In genomic region chr1:212937034-212937433, GRCh38 we compare ENCODE assay signal across 1 cellular context.
TF ChIP-seq lines count a peak whose summit lies in the region.

No MANE protein-coding gene starts in this region.

TF ChIP-seq in HepG2, 621 proteins besides CTCF, POLR2A, EP300 and RAD21 (continued from another document):
- TF ChIP-seq, protein P1, sequence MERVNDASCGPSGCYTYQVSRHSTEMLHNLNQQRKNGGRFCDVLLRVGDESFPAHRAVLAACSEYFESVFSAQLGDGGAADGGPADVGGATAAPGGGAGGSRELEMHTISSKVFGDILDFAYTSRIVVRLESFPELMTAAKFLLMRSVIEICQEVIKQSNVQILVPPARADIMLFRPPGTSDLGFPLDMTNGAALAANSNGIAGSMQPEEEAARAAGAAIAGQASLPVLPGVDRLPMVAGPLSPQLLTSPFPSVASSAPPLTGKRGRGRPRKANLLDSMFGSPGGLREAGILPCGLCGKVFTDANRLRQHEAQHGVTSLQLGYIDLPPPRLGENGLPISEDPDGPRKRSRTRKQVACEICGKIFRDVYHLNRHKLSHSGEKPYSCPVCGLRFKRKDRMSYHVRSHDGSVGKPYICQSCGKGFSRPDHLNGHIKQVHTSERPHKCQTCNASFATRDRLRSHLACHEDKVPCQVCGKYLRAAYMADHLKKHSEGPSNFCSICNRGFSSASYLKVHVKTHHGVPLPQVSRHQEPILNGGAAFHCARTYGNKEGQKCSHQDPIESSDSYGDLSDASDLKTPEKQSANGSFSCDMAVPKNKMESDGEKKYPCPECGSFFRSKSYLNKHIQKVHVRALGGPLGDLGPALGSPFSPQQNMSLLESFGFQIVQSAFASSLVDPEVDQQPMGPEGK (CRISPR knock-in tag; IDR thresholded peaks at IDR 0.05), result 0 out of 2 replicates have a peak, but pooled peaks have one; percentile 32
- no peak for TF ChIP-seq ZSCAN21 (CRISPR knock-in tag; IDR thresholded peaks at IDR 0.05; ENCODE audit: borderline replicate concordance)
- TF ChIP-seq, protein P2, sequence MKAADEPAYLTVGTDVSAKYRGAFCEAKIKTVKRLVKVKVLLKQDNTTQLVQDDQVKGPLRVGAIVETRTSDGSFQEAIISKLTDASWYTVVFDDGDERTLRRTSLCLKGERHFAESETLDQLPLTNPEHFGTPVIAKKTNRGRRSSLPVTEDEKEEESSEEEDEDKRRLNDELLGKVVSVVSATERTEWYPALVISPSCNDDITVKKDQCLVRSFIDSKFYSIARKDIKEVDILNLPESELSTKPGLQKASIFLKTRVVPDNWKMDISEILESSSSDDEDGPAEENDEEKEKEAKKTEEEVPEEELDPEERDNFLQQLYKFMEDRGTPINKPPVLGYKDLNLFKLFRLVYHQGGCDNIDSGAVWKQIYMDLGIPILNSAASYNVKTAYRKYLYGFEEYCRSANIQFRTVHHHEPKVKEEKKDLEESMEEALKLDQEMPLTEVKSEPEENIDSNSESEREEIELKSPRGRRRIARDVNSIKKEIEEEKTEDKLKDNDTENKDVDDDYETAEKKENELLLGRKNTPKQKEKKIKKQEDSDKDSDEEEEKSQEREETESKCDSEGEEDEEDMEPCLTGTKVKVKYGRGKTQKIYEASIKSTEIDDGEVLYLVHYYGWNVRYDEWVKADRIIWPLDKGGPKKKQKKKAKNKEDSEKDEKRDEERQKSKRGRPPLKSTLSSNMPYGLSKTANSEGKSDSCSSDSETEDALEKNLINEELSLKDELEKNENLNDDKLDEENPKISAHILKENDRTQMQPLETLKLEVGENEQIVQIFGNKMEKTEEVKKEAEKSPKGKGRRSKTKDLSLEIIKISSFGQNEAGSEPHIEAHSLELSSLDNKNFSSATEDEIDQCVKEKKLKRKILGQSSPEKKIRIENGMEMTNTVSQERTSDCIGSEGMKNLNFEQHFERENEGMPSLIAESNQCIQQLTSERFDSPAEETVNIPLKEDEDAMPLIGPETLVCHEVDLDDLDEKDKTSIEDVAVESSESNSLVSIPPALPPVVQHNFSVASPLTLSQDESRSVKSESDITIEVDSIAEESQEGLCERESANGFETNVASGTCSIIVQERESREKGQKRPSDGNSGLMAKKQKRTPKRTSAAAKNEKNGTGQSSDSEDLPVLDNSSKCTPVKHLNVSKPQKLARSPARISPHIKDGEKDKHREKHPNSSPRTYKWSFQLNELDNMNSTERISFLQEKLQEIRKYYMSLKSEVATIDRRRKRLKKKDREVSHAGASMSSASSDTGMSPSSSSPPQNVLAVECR (CRISPR knock-in tag; IDR thresholded peaks at IDR 0.05; ENCODE audit: borderline replicate concordance), result no peak
- TF ChIP-seq ZSCAN31 (CRISPR knock-in tag; IDR thresholded peaks at IDR 0.05; ENCODE audit: low read depth), result no peak
- peak; percentile 45; the same call in 1 of the 2 replicates for TF ChIP-seq ZFX (CRISPR knock-in tag; IDR thresholded peaks at IDR 0.05; ENCODE audit: low read depth)
- TF ChIP-seq PHF20 (CRISPR knock-in tag; IDR thresholded peaks at IDR 0.05), result no peak
- peak; percentile 60; the same call in 1 of the 2 replicates for TF ChIP-seq ZNF670 (CRISPR knock-in tag; IDR thresholded peaks at IDR 0.05; ENCODE audit: borderline replicate concordance)
- no peak; the same call in 1 of the 2 replicates for TF ChIP-seq NCOR1 (IDR thresholded peaks at IDR 0.05; ENCODE audit: borderline replicate concordance, low read length)
- TF ChIP-seq RFX5 (IDR thresholded peaks at IDR 0.05; ENCODE audit: low read depth, low read length), result no peak
- TF ChIP-seq, protein P3, sequence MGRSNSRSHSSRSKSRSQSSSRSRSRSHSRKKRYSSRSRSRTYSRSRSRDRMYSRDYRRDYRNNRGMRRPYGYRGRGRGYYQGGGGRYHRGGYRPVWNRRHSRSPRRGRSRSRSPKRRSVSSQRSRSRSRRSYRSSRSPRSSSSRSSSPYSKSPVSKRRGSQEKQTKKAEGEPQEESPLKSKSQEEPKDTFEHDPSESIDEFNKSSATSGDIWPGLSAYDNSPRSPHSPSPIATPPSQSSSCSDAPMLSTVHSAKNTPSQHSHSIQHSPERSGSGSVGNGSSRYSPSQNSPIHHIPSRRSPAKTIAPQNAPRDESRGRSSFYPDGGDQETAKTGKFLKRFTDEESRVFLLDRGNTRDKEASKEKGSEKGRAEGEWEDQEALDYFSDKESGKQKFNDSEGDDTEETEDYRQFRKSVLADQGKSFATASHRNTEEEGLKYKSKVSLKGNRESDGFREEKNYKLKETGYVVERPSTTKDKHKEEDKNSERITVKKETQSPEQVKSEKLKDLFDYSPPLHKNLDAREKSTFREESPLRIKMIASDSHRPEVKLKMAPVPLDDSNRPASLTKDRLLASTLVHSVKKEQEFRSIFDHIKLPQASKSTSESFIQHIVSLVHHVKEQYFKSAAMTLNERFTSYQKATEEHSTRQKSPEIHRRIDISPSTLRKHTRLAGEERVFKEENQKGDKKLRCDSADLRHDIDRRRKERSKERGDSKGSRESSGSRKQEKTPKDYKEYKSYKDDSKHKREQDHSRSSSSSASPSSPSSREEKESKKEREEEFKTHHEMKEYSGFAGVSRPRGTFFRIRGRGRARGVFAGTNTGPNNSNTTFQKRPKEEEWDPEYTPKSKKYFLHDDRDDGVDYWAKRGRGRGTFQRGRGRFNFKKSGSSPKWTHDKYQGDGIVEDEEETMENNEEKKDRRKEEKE (IDR thresholded peaks at IDR 0.05), result no peak
- no peak for TF ChIP-seq ZBTB21 (CRISPR knock-in tag; IDR thresholded peaks at IDR 0.05)
- no peak for TF ChIP-seq ISX (CRISPR knock-in tag; conservative IDR thresholded peaks at IDR 0.05)
- TF ChIP-seq HNF4G (IDR thresholded peaks at IDR 0.05; ENCODE audit: borderline replicate concordance, low read depth, low read length), result peak; percentile 83
- no peak for TF ChIP-seq HNF4G (CRISPR knock-in tag; IDR thresholded peaks at IDR 0.05; ENCODE audit: borderline replicate concordance, low read depth)
- peak; percentile 76 for TF ChIP-seq HNF4A (CRISPR knock-in tag; IDR thresholded peaks at IDR 0.05)
- no peak for TF ChIP-seq KMT2B (CRISPR knock-in tag; IDR thresholded peaks at IDR 0.05)
- TF ChIP-seq CEBPB (IDR thresholded peaks at IDR 0.05; ENCODE audit: borderline replicate concordance, low read depth, low read length), result peak; percentile 66; the same call in 1 of the 2 replicates
- TF ChIP-seq ARID3A (IDR thresholded peaks at IDR 0.05; ENCODE audit: low read depth, low read length), result no peak
- no peak for TF ChIP-seq ATF4 (CRISPR knock-in tag; IDR thresholded peaks at IDR 0.05)
- no peak for TF ChIP-seq ZBTB46 (CRISPR knock-in tag; IDR thresholded peaks at IDR 0.05; ENCODE audit: borderline replicate concordance)
- TF ChIP-seq, protein P4, sequence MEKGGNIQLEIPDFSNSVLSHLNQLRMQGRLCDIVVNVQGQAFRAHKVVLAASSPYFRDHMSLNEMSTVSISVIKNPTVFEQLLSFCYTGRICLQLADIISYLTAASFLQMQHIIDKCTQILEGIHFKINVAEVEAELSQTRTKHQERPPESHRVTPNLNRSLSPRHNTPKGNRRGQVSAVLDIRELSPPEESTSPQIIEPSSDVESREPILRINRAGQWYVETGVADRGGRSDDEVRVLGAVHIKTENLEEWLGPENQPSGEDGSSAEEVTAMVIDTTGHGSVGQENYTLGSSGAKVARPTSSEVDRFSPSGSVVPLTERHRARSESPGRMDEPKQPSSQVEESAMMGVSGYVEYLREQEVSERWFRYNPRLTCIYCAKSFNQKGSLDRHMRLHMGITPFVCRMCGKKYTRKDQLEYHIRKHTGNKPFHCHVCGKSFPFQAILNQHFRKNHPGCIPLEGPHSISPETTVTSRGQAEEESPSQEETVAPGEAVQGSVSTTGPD (CRISPR knock-in tag; IDR thresholded peaks at IDR 0.05), result no peak
- no peak for TF ChIP-seq ZNF776 (CRISPR knock-in tag; IDR thresholded peaks at IDR 0.05)
- peak; percentile 35; the same call in 1 of the 2 replicates for TF ChIP-seq PAXIP1 (CRISPR knock-in tag; conservative IDR thresholded peaks at IDR 0.05)
- peak; percentile 50; the same call in 1 of the 2 replicates for TF ChIP-seq CEBPG (CRISPR knock-in tag; IDR thresholded peaks at IDR 0.05)
- no peak for TF ChIP-seq ZSCAN25 (CRISPR knock-in tag; IDR thresholded peaks at IDR 0.05)
- TF ChIP-seq RBAK (CRISPR knock-in tag; IDR thresholded peaks at IDR 0.05), result no peak
- TF ChIP-seq KLF11 (CRISPR knock-in tag; IDR thresholded peaks at IDR 0.05), result no peak
- no peak for TF ChIP-seq ZNF138 (CRISPR knock-in tag; IDR thresholded peaks at IDR 0.05; ENCODE audit: low read depth)
